Comparison of ENCODE assay signal across 22 cellular contexts in the genomic region with DNA sequence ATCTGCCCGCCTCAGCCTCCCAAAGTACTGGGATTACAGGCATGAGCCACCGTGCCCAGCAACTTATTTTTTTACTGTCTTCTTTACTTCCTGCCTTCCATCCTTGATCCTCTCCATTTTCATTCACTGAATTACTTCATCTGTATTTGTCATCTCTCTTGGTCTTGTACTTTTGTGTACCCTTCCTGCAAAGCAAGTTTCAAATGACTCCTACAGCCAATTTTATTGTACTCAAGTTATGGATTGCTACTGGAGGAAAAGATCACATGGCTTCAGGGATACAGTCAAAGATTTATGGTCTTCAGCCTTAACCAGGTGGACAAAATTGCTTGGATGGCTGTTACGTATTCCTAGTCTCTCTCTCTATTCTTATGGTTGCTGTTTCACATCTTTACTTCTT. TPM values are rescaled to one million over a fixed set of nuclear protein-coding genes. Genes with fewer than 3 reads are reported as not detected.
A peak's percentile ranks its signal among the peaks of the same experiment; 100 is the strongest.
DNase-seq lines count a peak whose midpoint lies in the region; ATAC-seq, FAIRE-seq and TF ChIP-seq lines count a peak whose summit lies in the region.
"Had no signal": no experiment of that assay in that cellular context is flagged by ENCODE, and none has a peak within 500 bp of the region (broad histone marks: within the 10 kb centered on the region; RNA-seq: fewer than 3 reads in every experiment).

No MANE protein-coding gene starts in this region.

- FAIRE-seq in GM12891 (lab: Jason Lieb, UNC) = peak; percentile 50
- FAIRE-seq in bronchial epithelial cell (lab: Jason Lieb, UNC) = peak; percentile 40
- FAIRE-seq: islet of Langerhans had no signal

- DNase-seq in activated T-cell treated with anti-CD3 and anti-CD28 coated beads, Interleukin-2, amount 50 U/mL, for 72 hours = no peak
- DNase-seq in activated T-cell treated with anti-CD3 and anti-CD28 coated beads for 4 hours (no peak), GM12891 (ENCODE audit: insufficient read length, low spot score) (no peak), bronchial epithelial cell (ENCODE audit: low read depth) (peak; percentile 60), osteocyte (ENCODE audit: extremely low spot score, unreplicated experiment) (no peak), AML-193 (lab: John Stamatoyannopoulos, UW) (no peak), endothelial cell (ENCODE audit: low spot score) (no peak)
- DNase-seq in stimulated activated CD4-positive, alpha-beta T cell treated with anti-CD3 and anti-CD28 coated beads, Interleukin-2, amount 100 ng/mL, for 48 hours = no peak
- DNase-seq: activated naive CD4-positive, alpha-beta T cell treated with anti-CD3 and anti-CD28 coated beads, Interleukin-2, amount 10 ng/mL, durations not matched to agents 7 days and 5 days; C1 segment of cervical spinal cord; cerebellar nuclear complex; gastrocnemius medialis; HCEC 1CT; hippocampal formation; NCI-H1417; NCI-H510A treated with DMSO at 0.1 percent for 48 hours; retina; T-helper 2 cell; uterus had no signal

- H3K4me3 Mint-ChIP-seq in activated T-cell treated with anti-CD3 and anti-CD28 coated beads, Interleukin-2, amount 50 U/mL, for 72 hours = no peak overlapping the region
- H3K4me3 Mint-ChIP-seq in osteocyte (ENCODE audit: unreplicated experiment) (no peak overlapping the region), endothelial cell (ENCODE audit: unreplicated experiment) (no peak overlapping the region)
- H3K4me3 Mint-ChIP-seq: activated naive CD4-positive, alpha-beta T cell treated with anti-CD3 and anti-CD28 coated beads, Interleukin-2, amount 10 ng/mL, durations not matched to agents 7 days and 5 days had no signal

- no peaks in the 10 kb centered on the region for H3K27me3 ChIP-seq in bronchial epithelial cell (ENCODE audit: control insufficient read depth, insufficient read depth, low read length)
- H3K27me3 ChIP-seq: gastrocnemius medialis, uterus had no signal

- H3K4me1 Mint-ChIP-seq in activated T-cell treated with anti-CD3 and anti-CD28 coated beads, Interleukin-2, amount 50 U/mL, for 72 hours (ENCODE audit: low read depth) = peaks cover 36% of the 10 kb centered on the region
- H3K4me1 Mint-ChIP-seq in osteocyte (ENCODE audit: unreplicated experiment) = peaks cover 62% of the 10 kb centered on the region
- H3K4me1 Mint-ChIP-seq in endothelial cell (ENCODE audit: unreplicated experiment) = peaks cover 27% of the 10 kb centered on the region

- TF ChIP-seq POLR2A in GM12891 (IDR thresholded peaks at IDR 0.05; ENCODE audit: low read depth, low read length) = no peak

- H3K9me3 Mint-ChIP-seq in activated T-cell treated with anti-CD3 and anti-CD28 coated beads, Interleukin-2, amount 50 U/mL, for 72 hours = peaks cover 0 to 2% of the 10 kb centered on the region in 2 donors
- H3K9me3 Mint-ChIP-seq in osteocyte (ENCODE audit: unreplicated experiment) (peaks cover 23% of the 10 kb centered on the region), endothelial cell (ENCODE audit: unreplicated experiment) (no peaks in the 10 kb centered on the region)

- no peaks in the 10 kb centered on the region for H3K36me3 ChIP-seq in bronchial epithelial cell (ENCODE audit: control insufficient read depth, insufficient read depth, low read length)
- H3K36me3 ChIP-seq: gastrocnemius medialis, uterus had no signal

- H3K27me3 Mint-ChIP-seq in activated T-cell treated with anti-CD3 and anti-CD28 coated beads, Interleukin-2, amount 50 U/mL, for 72 hours (ENCODE audit: low read depth) = no peaks in the 10 kb centered on the region
- H3K27me3 Mint-ChIP-seq in osteocyte (ENCODE audit: unreplicated experiment) (no peaks in the 10 kb centered on the region), endothelial cell (ENCODE audit: unreplicated experiment) (peaks cover 5% of the 10 kb centered on the region)
- H3K27me3 Mint-ChIP-seq: activated naive CD4-positive, alpha-beta T cell treated with anti-CD3 and anti-CD28 coated beads, Interleukin-2, amount 10 ng/mL, durations not matched to agents 7 days and 5 days had no signal

- peaks cover 5 to 7% of the 10 kb centered on the region in 2 donors for H3K36me3 Mint-ChIP-seq in activated T-cell treated with anti-CD3 and anti-CD28 coated beads, Interleukin-2, amount 50 U/mL, for 72 hours (ENCODE audit: insufficient read depth in 2 of 2)
- H3K36me3 Mint-ChIP-seq in osteocyte (ENCODE audit: unreplicated experiment) = peaks cover 11% of the 10 kb centered on the region
- H3K36me3 Mint-ChIP-seq in endothelial cell (ENCODE audit: low read depth, unreplicated experiment) = no peaks in the 10 kb centered on the region

- no peak for TF ChIP-seq CTCF in bronchial epithelial cell (IDR thresholded peaks at IDR 0.05; ENCODE audit: insufficient read depth, low read length, severe bottlenecking)
- TF ChIP-seq CTCF in osteocyte (IDR thresholded peaks at IDR 0.05) = no peak
- no peak for TF ChIP-seq CTCF in endothelial cell (IDR thresholded peaks at IDR 0.05; ENCODE audit: unreplicated experiment)

- ATAC-seq in activated T-cell treated with anti-CD3 and anti-CD28 coated beads, Interleukin-2, amount 50 U/mL, for 72 hours (replicated peaks in 1 of 2) = peak in 1 of 2 donors; percentile 45
- ATAC-seq: gastrocnemius medialis, Panc1 had no signal

- H3K27ac Mint-ChIP-seq in activated T-cell treated with anti-CD3 and anti-CD28 coated beads, Interleukin-2, amount 50 U/mL, for 72 hours = peak overlapping the region; percentile 6
- peak overlapping the region; percentile 27 for H3K27ac Mint-ChIP-seq in osteocyte (ENCODE audit: unreplicated experiment)
- H3K27ac Mint-ChIP-seq in endothelial cell (ENCODE audit: unreplicated experiment) = no peak overlapping the region
- H3K27ac Mint-ChIP-seq: activated naive CD4-positive, alpha-beta T cell treated with anti-CD3 and anti-CD28 coated beads, Interleukin-2, amount 10 ng/mL, durations not matched to agents 7 days and 5 days had no signal

- no peak overlapping the region for H3K4me3 ChIP-seq in bronchial epithelial cell (ENCODE audit: low read depth, low read length)
- H3K4me3 ChIP-seq: gastrocnemius medialis, lung, uterus had no signal

TF ChIP-seq in GM12891, 5 proteins besides CTCF, POLR2A, EP300 and RAD21:
- no peak for TF ChIP-seq POU2F2 (IDR thresholded peaks at IDR 0.05; ENCODE audit: low read depth, low read length)
- TF ChIP-seq PAX5 (IDR thresholded peaks at IDR 0.05; ENCODE audit: insufficient read depth, low read length, severe bottlenecking) = no peak
- no peak for TF ChIP-seq POLR2AphosphoS5 (IDR thresholded peaks at IDR 0.05; ENCODE audit: low read depth, low read length)
- no peak for TF ChIP-seq TAF1 (IDR thresholded peaks at IDR 0.05; ENCODE audit: low read depth, low read length)
- TF ChIP-seq SPI1 (IDR thresholded peaks at IDR 0.05; ENCODE audit: low read depth, low read length) = no peak

RNA-seq across cellular contexts. Expression of a gene that starts 22.6 kb away (rescaled TPM):
- total RNA-seq in activated T-cell treated with anti-CD3 and anti-CD28 coated beads, Interleukin-2, amount 50 U/mL, for 72 hours = 100 to 1,000 TPM; 199 to 206 TPM
- polyA plus RNA-seq in GM12891 (2012; ENCODE audit: low read depth, missing spikeins) = 234 TPM
- total RNA-seq in bronchial epithelial cell (65.0 and 129 TPM in 2 replicates), osteocyte (349 and 355 TPM in 2 replicates), endothelial cell (ENCODE audit: unreplicated experiment) (361 TPM)
